Comparison of ENCODE assay signal across 16 cellular contexts in genomic region chr2:216284708-216285107, GRCh38.
"Had no signal": no experiment of that assay in that cellular context is flagged by ENCODE, and none has a peak within 500 bp of the region (broad histone marks: within the 10 kb centered on the region; RNA-seq: fewer than 3 reads in every experiment).

No MANE protein-coding gene starts in this region.

- H3K4me3 Mint-ChIP-seq: dendritic cell treated with granulocyte-macrophage colony-stimulating factor and Interleukin-4, amounts not matched to agents 40 ng/mL and 50 ng/mL, for 4 days; effector memory CD8-positive, alpha-beta T cell had no signal

- H3K4me2 ChIP-seq: hepatocyte had no signal

- H3K27ac Mint-ChIP-seq: dendritic cell treated with granulocyte-macrophage colony-stimulating factor and Interleukin-4, amounts not matched to agents 40 ng/mL and 50 ng/mL, for 4 days; effector memory CD8-positive, alpha-beta T cell had no signal

- H3K4me1 ChIP-seq: lower lobe of right lung had no signal

- H3K27ac ChIP-seq: coronary artery, esophagus muscularis mucosa, foreskin keratinocyte, gastroesophageal sphincter, heart left ventricle, hepatocyte, lower lobe of right lung had no signal

- ATAC-seq: effector memory CD8-positive, alpha-beta T cell; gastroesophageal sphincter; heart left ventricle; left colon; left lobe of liver; left ventricle myocardium superior; lower lobe of right lung had no signal

- H3K9me3 Mint-ChIP-seq: dendritic cell treated with granulocyte-macrophage colony-stimulating factor and Interleukin-4, amounts not matched to agents 40 ng/mL and 50 ng/mL, for 4 days; effector memory CD8-positive, alpha-beta T cell had no signal

- H3K79me2 ChIP-seq: hepatocyte had no signal

- H2AFZ ChIP-seq: hepatocyte had no signal

- H3K27me3 ChIP-seq: foreskin keratinocyte, hepatocyte had no signal

- H3K27me3 Mint-ChIP-seq: dendritic cell treated with granulocyte-macrophage colony-stimulating factor and Interleukin-4, amounts not matched to agents 40 ng/mL and 50 ng/mL, for 4 days had no signal

- H3K9me3 ChIP-seq: esophagus muscularis mucosa, gastroesophageal sphincter, heart left ventricle, lower lobe of right lung had no signal

- H3K36me3 ChIP-seq: esophagus muscularis mucosa, gastroesophageal sphincter, heart left ventricle, lower lobe of right lung had no signal

- DNase-seq: effector CD8-positive, alpha-beta T cell; effector memory CD8-positive, alpha-beta T cell; foreskin keratinocyte; heart left ventricle; hypothalamus; left colon; left ventricle myocardium superior; lower lobe of right lung; mesenchymal stem cell; midbrain had no signal

- H3K4me3 ChIP-seq: coronary artery, esophagus muscularis mucosa, gastroesophageal sphincter, heart left ventricle, hepatocyte, lower lobe of right lung had no signal
